8 cellular contexts compared by ENCODE assay signal in genomic region chr2:29314816-29315571, GRCh38.
DNase-seq lines count a peak whose midpoint lies in the region; ATAC-seq and TF ChIP-seq lines count a peak whose summit lies in the region.

No MANE protein-coding gene starts in this region.

- no peak for TF ChIP-seq CTCF in RWPE1 (conservative IDR thresholded peaks at IDR 0.05; ENCODE audit: low read depth)

- H3K27ac Mint-ChIP-seq in activated naive CD4-positive, alpha-beta T cell treated with anti-CD3 and anti-CD28 coated beads for 36 hours, result peak overlapping the region; percentile 63
- H3K27ac Mint-ChIP-seq in stimulated activated effector memory CD8-positive, alpha-beta T cell treated with anti-CD3 and anti-CD28 coated beads, Interleukin-12 subunit alpha, Interleukin-12 subunit beta, amount 100 ng/mL, for 72 hours, result no peak overlapping the region

- H3K9me3 ChIP-seq in mononuclear cell (ENCODE audit: low read depth, low read length), result no peaks in the 10 kb centered on the region

- H3K36me3 Mint-ChIP-seq in activated naive CD4-positive, alpha-beta T cell treated with anti-CD3 and anti-CD28 coated beads for 36 hours (ENCODE audit: low read depth), result no peaks in the 10 kb centered on the region
- no peaks in the 10 kb centered on the region for H3K36me3 Mint-ChIP-seq in stimulated activated effector memory CD8-positive, alpha-beta T cell treated with anti-CD3 and anti-CD28 coated beads, Interleukin-12 subunit alpha, Interleukin-12 subunit beta, amount 100 ng/mL, for 72 hours

- H3K4me3 ChIP-seq in mononuclear cell (ENCODE audit: low read length), result peak overlapping the region; percentile 15

- peaks cover 65% of the 10 kb centered on the region for H3K4me1 ChIP-seq in mononuclear cell (ENCODE audit: insufficient read depth, low read length)

- peaks cover 33% of the 10 kb centered on the region for H3K4me1 Mint-ChIP-seq in activated naive CD4-positive, alpha-beta T cell treated with anti-CD3 and anti-CD28 coated beads for 36 hours (ENCODE audit: low read depth)
- H3K4me1 Mint-ChIP-seq in stimulated activated effector memory CD8-positive, alpha-beta T cell treated with anti-CD3 and anti-CD28 coated beads, Interleukin-12 subunit alpha, Interleukin-12 subunit beta, amount 100 ng/mL, for 72 hours, result peaks cover 38% of the 10 kb centered on the region

- ATAC-seq in HG02943 (IDR thresholded peaks at IDR 0.05; ENCODE audit: low read depth, unreplicated experiment), result peak; percentile 71
- ATAC-seq in stimulated activated effector memory CD8-positive, alpha-beta T cell treated with anti-CD3 and anti-CD28 coated beads, Interleukin-12 subunit alpha, Interleukin-12 subunit beta, amount 100 ng/mL, for 72 hours, result peak; percentile 90

- CTCF ChIA-PET in RWPE1 (lab: Yijun Ruan, JAX), result no interaction called here
- CTCF ChIA-PET in activated naive CD4-positive, alpha-beta T cell treated with anti-CD3 and anti-CD28 coated beads for 36 hours (lab: Charles Lee), result interaction anchor here (0.7 to 1.3 kb wide), 3 partner anchors 8 to 162 kb away, joined by 3 to 4 read pairs (median 4); no protein-coding TSS in a partner anchor

- H3K9me3 Mint-ChIP-seq in activated naive CD4-positive, alpha-beta T cell treated with anti-CD3 and anti-CD28 coated beads for 36 hours, result no peaks in the 10 kb centered on the region
- no peaks in the 10 kb centered on the region for H3K9me3 Mint-ChIP-seq in stimulated activated effector memory CD8-positive, alpha-beta T cell treated with anti-CD3 and anti-CD28 coated beads, Interleukin-12 subunit alpha, Interleukin-12 subunit beta, amount 100 ng/mL, for 72 hours

- H3K27me3 Mint-ChIP-seq in activated naive CD4-positive, alpha-beta T cell treated with anti-CD3 and anti-CD28 coated beads for 36 hours (ENCODE audit: low read depth), result peaks cover 36% of the 10 kb centered on the region

- H3K27me3 ChIP-seq in mononuclear cell (ENCODE audit: insufficient read depth, low read length), result no peaks in the 10 kb centered on the region

- peak; percentile 14 for DNase-seq in DMS153 treated with DMSO at 0.1 percent for 48 hours (lab: John Stamatoyannopoulos, UW; ENCODE audit: unreplicated experiment)
- DNase-seq in DMS153 (lab: John Stamatoyannopoulos, UW), result no peak
- peak; percentile 41 for DNase-seq in RWPE1 (ENCODE audit: low spot score)
- DNase-seq in activated naive CD4-positive, alpha-beta T cell treated with anti-CD3 and anti-CD28 coated beads for 36 hours, result peak; percentile 76
- peak; percentile 27 to 81 for DNase-seq in stimulated activated effector memory CD8-positive, alpha-beta T cell treated with anti-CD3 and anti-CD28 coated beads, Interleukin-12 subunit alpha, Interleukin-12 subunit beta, amount 100 ng/mL, for 72 hours (ENCODE audit: low spot score in 2 of 2)
- no peak for DNase-seq in NCI-H82 (lab: John Stamatoyannopoulos, UW)

- intact Hi-C loops in activated naive CD4-positive, alpha-beta T cell treated with anti-CD3 and anti-CD28 coated beads for 36 hours (cut with micrococcal nuclease), result loop anchor here (1.0 to 5.0 kb wide), 3 partner anchors 10 to 303 kb away; partner anchors contain the start of gene CLIP4

- H3K4me3 Mint-ChIP-seq in activated naive CD4-positive, alpha-beta T cell treated with anti-CD3 and anti-CD28 coated beads for 36 hours, result peak overlapping the region; percentile 63
- peak overlapping the region; percentile 56 for H3K4me3 Mint-ChIP-seq in stimulated activated effector memory CD8-positive, alpha-beta T cell treated with anti-CD3 and anti-CD28 coated beads, Interleukin-12 subunit alpha, Interleukin-12 subunit beta, amount 100 ng/mL, for 72 hours

- POLR2A ChIA-PET in RWPE1 (lab: Yijun Ruan, JAX; ENCODE audit: low non-redundant PET), result no interaction called here

- no peak overlapping the region for H3K27ac ChIP-seq in RWPE1

Comparison
In these comparisons a context has a peak if more than half of its experiments do, and no peak if none do; other contexts are left out.
1. DNase-seq: peak in DMS153 treated with DMSO at 0.1 percent for 48 hours (single experiment), RWPE1 (single experiment), activated naive CD4-positive, alpha-beta T cell treated with anti-CD3 and anti-CD28 coated beads for 36 hours (single experiment) and stimulated activated effector memory CD8-positive, alpha-beta T cell treated with anti-CD3 and anti-CD28 coated beads, Interleukin-12 subunit alpha, Interleukin-12 subunit beta, amount 100 ng/mL, for 72 hours (2 of 2); none in DMS153 (single experiment) and NCI-H82 (single experiment).